In the genomic region with DNA sequence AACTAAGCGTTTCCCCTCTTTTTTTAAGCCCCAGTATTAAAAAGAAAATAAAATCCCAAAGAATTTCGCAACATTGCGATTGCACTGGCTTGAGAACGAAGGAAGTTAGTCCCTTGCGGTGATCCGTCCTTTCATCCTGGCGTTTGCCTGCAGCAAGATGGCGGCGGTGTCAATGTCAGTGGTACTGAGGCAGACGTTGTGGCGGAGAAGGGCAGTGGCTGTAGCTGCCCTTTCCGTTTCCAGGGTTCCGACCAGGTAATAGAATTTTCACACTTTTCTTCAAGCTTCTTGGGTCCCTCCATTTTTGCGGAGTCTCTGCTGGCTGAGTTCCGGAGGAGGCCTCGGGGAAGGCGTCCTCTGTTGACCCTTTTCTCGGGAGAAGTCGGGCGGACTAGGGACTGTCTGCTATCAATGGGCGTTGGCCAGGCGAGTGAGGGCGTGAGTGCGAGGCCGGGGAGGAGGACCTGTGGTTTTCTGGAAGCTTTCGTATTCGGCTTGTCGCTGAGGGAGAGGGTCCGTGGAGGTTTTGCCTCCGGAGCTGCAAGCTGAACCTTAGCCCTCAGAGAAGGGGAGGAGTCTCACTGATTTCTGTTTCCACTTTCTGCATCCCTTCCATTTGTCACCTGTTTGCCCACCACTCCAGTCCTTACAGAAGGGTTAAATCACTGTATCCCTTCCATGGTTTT, we compare ENCODE assay signal across 8 cellular contexts. TPM values are rescaled to one million over a fixed set of nuclear protein-coding genes. Genes with fewer than 3 reads are reported as not detected.
DNase-seq lines count a peak whose midpoint lies in the region; ATAC-seq and TF ChIP-seq lines count a peak whose summit lies in the region.

Gene NDUFS4, plus strand, starts transcription at position 134 of the 686 bp plus-strand sequence. Its CDS starts 24 bp downstream, at position 158.

- intact Hi-C loops in activated T-helper 2 cell treated with anti-CD3 and anti-CD28 coated beads, Interferon-gamma antibody, Interleukin-2, Interleukin-4, amounts not matched to agents 10 μg/mL and 5 μg/mL and 100 μg/mL, durations not matched to agents 14 hours and 24 hours and 36 hours (cut with micrococcal nuclease) = loop anchor here (2.0 kb wide), 1 partner anchor 78 kb away; no protein-coding TSS in a partner anchor

- H3K27me3 ChIP-seq in Karpas-422 (ENCODE audit: low read length) = no peaks in the 10 kb centered on the region

- H3K9me3 ChIP-seq in Karpas-422 (ENCODE audit: low read length) = peaks cover 6% of the 10 kb centered on the region; the same call in 1 of the 2 replicates

- H3K79me2 ChIP-seq in Karpas-422 (ENCODE audit: low read length) = peaks cover 50% of the 10 kb centered on the region

- peaks cover 20% of the 10 kb centered on the region for H3K4me1 ChIP-seq in Karpas-422 (ENCODE audit: low read length)

- H3K27me3 Mint-ChIP-seq in activated T-helper 2 cell treated with anti-CD3 and anti-CD28 coated beads, Interferon-gamma antibody, Interleukin-2, Interleukin-4, amounts not matched to agents 10 μg/mL and 5 μg/mL and 100 μg/mL, durations not matched to agents 14 hours and 24 hours and 36 hours (ENCODE audit: low read depth) = peaks cover 15% of the 10 kb centered on the region
- H3K27me3 Mint-ChIP-seq in natural killer cell treated with Interleukin-12 subunit alpha and Interleukin-12 subunit beta and Interleukin-15 and Interleukin-18, amount 100 ng/mL, for 72 hours = peaks cover 12 to 21% of the 10 kb centered on the region in 2 donors

- no peaks in the 10 kb centered on the region for H3K9me2 ChIP-seq in Karpas-422 (replicated peaks; ENCODE audit: insufficient read depth, low read length)

- peaks cover 12% of the 10 kb centered on the region for H3K4me1 Mint-ChIP-seq in activated T-helper 2 cell treated with anti-CD3 and anti-CD28 coated beads, Interferon-gamma antibody, Interleukin-2, Interleukin-4, amounts not matched to agents 10 μg/mL and 5 μg/mL and 100 μg/mL, durations not matched to agents 14 hours and 24 hours and 36 hours (ENCODE audit: low read depth)
- peaks cover 20 to 25% of the 10 kb centered on the region in 2 donors for H3K4me1 Mint-ChIP-seq in natural killer cell treated with Interleukin-12 subunit alpha and Interleukin-12 subunit beta and Interleukin-15 and Interleukin-18, amount 100 ng/mL, for 72 hours (ENCODE audit: low read depth in 2 of 2)

- peak within 1 kb of the TSS; percentile 87 for H3K4me3 ChIP-seq in Karpas-422 (ENCODE audit: low read length)
- peak within 1 kb of the TSS; percentile 83 for H3K4me3 ChIP-seq in fibroblast of pulmonary artery (replicated peaks; ENCODE audit: low read depth, low read length)

- DNase-seq in DMS79 treated with DMSO at 0.1 percent for 48 hours (lab: John Stamatoyannopoulos, UW) = peak; percentile 64
- peak; percentile 95 for DNase-seq in Karpas-422
- DNase-seq in RWPE1 (ENCODE audit: low spot score) = peak; percentile 79
- DNase-seq in activated T-helper 2 cell treated with anti-CD3 and anti-CD28 coated beads, Interferon-gamma antibody, Interleukin-2, Interleukin-4, amounts not matched to agents 10 μg/mL and 5 μg/mL and 100 μg/mL, durations not matched to agents 14 hours and 24 hours and 36 hours (ENCODE audit: low spot score) = peak; percentile 70
- peak; percentile 97 for DNase-seq in fibroblast of pulmonary artery (ENCODE audit: low read depth)
- peak; percentile 83 for DNase-seq in natural killer cell treated with Interleukin-12 subunit alpha and Interleukin-12 subunit beta and Interleukin-15 and Interleukin-18, amount 100 ng/mL, for 72 hours (ENCODE audit: low spot score)
- peak; percentile 87 for DNase-seq in stimulated activated naive CD8-positive, alpha-beta T cell treated with anti-CD3 and anti-CD28 coated beads, Interleukin-15, Interleukin-2, amounts not matched to agents 100 U/mL and 50 U/mL, for 24 hours

- no peak for TF ChIP-seq CTCF in RWPE1 (conservative IDR thresholded peaks at IDR 0.05; ENCODE audit: low read depth)
- TF ChIP-seq CTCF in fibroblast of pulmonary artery (IDR thresholded peaks at IDR 0.05; ENCODE audit: low read length, missing control alignments) = no peak

- H4K20me1 ChIP-seq in Karpas-422 (ENCODE audit: insufficient read depth, low read depth, low read length) = no peaks in the 10 kb centered on the region

- POLR2A ChIA-PET in RWPE1 (lab: Yijun Ruan, JAX; ENCODE audit: low non-redundant PET) = no interaction called here

- H3K4me2 ChIP-seq in Karpas-422 (ENCODE audit: low read depth, low read length, poor library complexity, severe bottlenecking) = peak within 1 kb of the TSS; percentile 85

- CTCF ChIA-PET in RWPE1 (lab: Yijun Ruan, JAX) = no interaction called here

- H3K9me3 Mint-ChIP-seq in activated T-helper 2 cell treated with anti-CD3 and anti-CD28 coated beads, Interferon-gamma antibody, Interleukin-2, Interleukin-4, amounts not matched to agents 10 μg/mL and 5 μg/mL and 100 μg/mL, durations not matched to agents 14 hours and 24 hours and 36 hours = peaks cover 14% of the 10 kb centered on the region
- peaks cover 3% of the 10 kb centered on the region for H3K9me3 Mint-ChIP-seq in natural killer cell treated with Interleukin-12 subunit alpha and Interleukin-12 subunit beta and Interleukin-15 and Interleukin-18, amount 100 ng/mL, for 72 hours

- H3K9ac ChIP-seq in Karpas-422 (ENCODE audit: low read length) = peak within 1 kb of the TSS; percentile 90

- peak within 1 kb of the TSS; percentile 75 for H3K27ac ChIP-seq in Karpas-422 (ENCODE audit: low read length)
- peak within 1 kb of the TSS; percentile 86 for H3K27ac ChIP-seq in RWPE1

- H2AFZ ChIP-seq in Karpas-422 (ENCODE audit: low read length) = peak within 1 kb of the TSS; percentile 91

- peak; percentile 92 for ATAC-seq in GM21786 (IDR thresholded peaks at IDR 0.05; ENCODE audit: unreplicated experiment)
- peak; percentile 90 to 95 for ATAC-seq in natural killer cell treated with Interleukin-12 subunit alpha and Interleukin-12 subunit beta and Interleukin-15 and Interleukin-18, amount 100 ng/mL, for 72 hours
- peak; percentile 85 for ATAC-seq in stimulated activated naive CD8-positive, alpha-beta T cell treated with anti-CD3 and anti-CD28 coated beads, Interleukin-15, Interleukin-2, amounts not matched to agents 100 U/mL and 50 U/mL, for 24 hours

- H3K36me3 Mint-ChIP-seq in activated T-helper 2 cell treated with anti-CD3 and anti-CD28 coated beads, Interferon-gamma antibody, Interleukin-2, Interleukin-4, amounts not matched to agents 10 μg/mL and 5 μg/mL and 100 μg/mL, durations not matched to agents 14 hours and 24 hours and 36 hours (ENCODE audit: low read depth) = peaks cover 6% of the 10 kb centered on the region
- no peaks in the 10 kb centered on the region for H3K36me3 Mint-ChIP-seq in natural killer cell treated with Interleukin-12 subunit alpha and Interleukin-12 subunit beta and Interleukin-15 and Interleukin-18, amount 100 ng/mL, for 72 hours

- H3K4me3 Mint-ChIP-seq in activated T-helper 2 cell treated with anti-CD3 and anti-CD28 coated beads, Interferon-gamma antibody, Interleukin-2, Interleukin-4, amounts not matched to agents 10 μg/mL and 5 μg/mL and 100 μg/mL, durations not matched to agents 14 hours and 24 hours and 36 hours (ENCODE audit: low read depth) = peak within 1 kb of the TSS; percentile 93
- peak within 1 kb of the TSS; percentile 99 for H3K4me3 Mint-ChIP-seq in natural killer cell treated with Interleukin-12 subunit alpha and Interleukin-12 subunit beta and Interleukin-15 and Interleukin-18, amount 100 ng/mL, for 72 hours

- H3K27ac Mint-ChIP-seq in activated T-helper 2 cell treated with anti-CD3 and anti-CD28 coated beads, Interferon-gamma antibody, Interleukin-2, Interleukin-4, amounts not matched to agents 10 μg/mL and 5 μg/mL and 100 μg/mL, durations not matched to agents 14 hours and 24 hours and 36 hours = peak within 1 kb of the TSS; percentile 80
- H3K27ac Mint-ChIP-seq in natural killer cell treated with Interleukin-12 subunit alpha and Interleukin-12 subunit beta and Interleukin-15 and Interleukin-18, amount 100 ng/mL, for 72 hours = peak within 1 kb of the TSS; percentile 85 to 98

- H3K36me3 ChIP-seq in Karpas-422 (ENCODE audit: insufficient read depth, low read length) = peaks cover 4% of the 10 kb centered on the region; the same call in 1 of the 2 replicates

RNA-seq across cellular contexts. Expression of gene NDUFS4, which starts in this region (rescaled TPM):
- total RNA-seq in Karpas-422 (2014; rRNA removed; shearing (Covaris generic); ENCODE audit: low replicate concordance) = 30.1 and 70.9 TPM in 2 replicates
- total RNA-seq in activated T-helper 2 cell treated with anti-CD3 and anti-CD28 coated beads, Interferon-gamma antibody, Interleukin-2, Interleukin-4, amounts not matched to agents 10 μg/mL and 5 μg/mL and 100 μg/mL, durations not matched to agents 14 hours and 24 hours and 36 hours = 53.7 and 54.1 TPM in 2 replicates
- total RNA-seq in natural killer cell treated with Interleukin-12 subunit alpha and Interleukin-12 subunit beta and Interleukin-15 and Interleukin-18, amount 100 ng/mL, for 72 hours = 10 to 100 TPM; 32.7 to 48.5 TPM

Comparison
In these comparisons a context has a peak if more than half of its experiments do, and no peak if none do; other contexts are left out.
1. Peak in every context shown above with its lines: DNase-seq, ATAC-seq, H3K4me3 ChIP-seq and H3K27ac ChIP-seq.